In genomic region chr7:141737836-141738591, GRCh38 we compare ENCODE assay signal across 8 cellular contexts.
DNase-seq lines count a peak whose midpoint lies in the region; ATAC-seq and TF ChIP-seq lines count a peak whose summit lies in the region.

A gene with protein sequence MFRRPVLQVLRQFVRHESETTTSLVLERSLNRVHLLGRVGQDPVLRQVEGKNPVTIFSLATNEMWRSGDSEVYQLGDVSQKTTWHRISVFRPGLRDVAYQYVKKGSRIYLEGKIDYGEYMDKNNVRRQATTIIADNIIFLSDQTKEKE (plus strand): TSS chr7:141738358. CDS start chr7:141739167, 809 bp downstream.

- peak; percentile 76 for TF ChIP-seq CTCF in choroid plexus epithelial cell (conservative IDR thresholded peaks at IDR 0.05; ENCODE audit: low read depth, low read length)

- H3K4me3 ChIP-seq in choroid plexus epithelial cell (ENCODE audit: low read depth, low read length), result peak within 1 kb of the TSS; percentile 71

- DNase-seq in Ammon's horn (ENCODE audit: low spot score) (peak; percentile 94), NCI-H510A (lab: John Stamatoyannopoulos, UW) (peak; percentile 92), choroid plexus epithelial cell (ENCODE audit: low read depth) (peak; percentile 99), kidney glomerular epithelial cell (lab: John Stamatoyannopoulos, UW) (peak; percentile 97)
- DNase-seq in activated CD4-positive, alpha-beta T cell treated with anti-CD3 and anti-CD28 coated beads for 24 hours (ENCODE audit: low read depth in 2 of 2), result peak; percentile 76 to 80
- peak; percentile 67 to 85 (median 79) for DNase-seq in stimulated activated CD4-positive, alpha-beta T cell treated with anti-CD3 and anti-CD28 coated beads, Interleukin-1b, Interleukin-23, amount 100 ng/mL, for 24 hours (ENCODE audit: low read depth in 4 of 4, low spot score in 1 of 4)

- ATAC-seq in GM19043 (IDR thresholded peaks at IDR 0.05; ENCODE audit: low read depth, unreplicated experiment) (peak; percentile 85), HG03432 (IDR thresholded peaks at IDR 0.05; ENCODE audit: unreplicated experiment) (peak; percentile 94)

Comparison
In these comparisons a context has a peak if more than half of its experiments do, and no peak if none do; other contexts are left out.
1. Peak in every context shown above with its lines: DNase-seq, ATAC-seq and H3K4me3 ChIP-seq.